In the genomic region with DNA sequence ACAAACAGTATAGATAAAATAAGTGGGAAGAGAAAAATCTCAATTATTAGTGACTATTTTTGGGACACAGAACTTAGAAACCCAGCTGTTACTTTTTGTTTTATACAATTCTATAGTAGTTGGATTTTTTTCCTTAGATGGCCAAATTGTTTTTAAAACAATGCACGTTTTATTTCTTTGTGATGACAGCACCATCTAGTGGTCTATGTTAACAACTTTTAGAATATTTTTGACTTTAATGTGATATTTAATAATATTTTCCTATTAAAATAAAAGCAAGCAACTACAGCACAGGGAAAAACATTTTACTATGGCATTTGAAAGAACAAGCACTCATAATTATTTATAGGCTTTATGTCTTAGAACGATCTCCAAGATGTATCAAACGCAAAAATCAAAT, we compare ENCODE assay signal across 10 cellular contexts. TPM values are rescaled to one million over a fixed set of nuclear protein-coding genes. Genes with fewer than 3 reads are reported as not detected.
DNase-seq lines count a peak whose midpoint lies in the region; ATAC-seq, FAIRE-seq and TF ChIP-seq lines count a peak whose summit lies in the region.
"Had no signal": no experiment of that assay in that cellular context is flagged by ENCODE, and none has a peak within 500 bp of the region (broad histone marks: within the 10 kb centered on the region; RNA-seq: fewer than 3 reads in every experiment).

No MANE protein-coding gene starts in this region.

- TF ChIP-seq EP300 in stomach (IDR thresholded peaks at IDR 0.05): no peak

- H3K9me3 ChIP-seq in pancreas: no peaks in the 10 kb centered on the region
- H3K9me3 ChIP-seq in stomach: peaks cover 3 to 15% (median 13%) of the 10 kb centered on the region in 4 donors

- 40 to 52% methylated on average over 3 of the region's 3 CpGs for WGBS in pancreas, 2 donors
- 46 to 58% (median 49%) methylated on average over 3 of the region's 3 CpGs for WGBS in stomach, 5 donors

- H3K4me3 ChIP-seq in pancreas (no peak overlapping the region), stomach (no peak overlapping the region)

- peak in 2 of 4 donors; percentile 21 to 24 for TF ChIP-seq CTCF in pancreas (IDR thresholded peaks at IDR 0.05)
- TF ChIP-seq CTCF in stomach (IDR thresholded peaks at IDR 0.05): peak in 2 of 7 experiments; percentile 11 to 48

- no peak for TF ChIP-seq POLR2A in stomach (IDR thresholded peaks at IDR 0.05)

- H3K27ac ChIP-seq in pancreas (no peak overlapping the region), stomach (no peak overlapping the region)

- no peak for ATAC-seq in pancreas

- intact Hi-C loops in pancreas (cut with DNase I): no loop called here
- intact Hi-C loops in stomach (cut with DNase I; ENCODE audit: low total_unique reads): no loop called here

- H3K27me3 ChIP-seq in pancreas (no peaks in the 10 kb centered on the region), stomach (no peaks in the 10 kb centered on the region)

- no peaks in the 10 kb centered on the region for H3K4me1 ChIP-seq in pancreas
- peaks cover 0 to under 1% (median 0%) of the 10 kb centered on the region in 4 donors for H3K4me1 ChIP-seq in stomach

- DNase-seq in NCI-H1694 treated with DMSO at 0.1 percent for 48 hours (lab: John Stamatoyannopoulos, UW) (peak; percentile 1), NCI-H1694 (lab: John Stamatoyannopoulos, UW) (no peak), NAMALWA (ENCODE audit: low spot score) (peak; percentile 46), dedifferentiated amniotic fluid mesenchymal stem cell (ENCODE audit: extremely low spot score) (peak; percentile 42), pancreas (no peak), stomach (no peak), NCI-H2081 treated with DMSO at 0.1 percent for 48 hours (lab: John Stamatoyannopoulos, UW) (no peak), HPDE6-E6E7 (ENCODE audit: extremely low spot score) (no peak)

- FAIRE-seq in pancreas (lab: Jason Lieb, UNC): peak; percentile 56

- no peaks in the 10 kb centered on the region for H3K36me3 ChIP-seq in pancreas
- H3K36me3 ChIP-seq in stomach: no peaks in the 10 kb centered on the region

RNA-seq across cellular contexts. Expression of a gene that starts 5.6 kb away (rescaled TPM):
- total RNA-seq in pancreas: 1 to 10 TPM in 4 of 6 donors, under 1 TPM in 2; 0.74 to 4.2 (median 2.3) TPM
- under 1 TPM; 0.54 to 0.61 TPM for polyA plus RNA-seq in pancreas
- 10 to 100 TPM in 1 of 5 donors, under 1 TPM in 1, not detected in 3; 0.92 to 21.7 TPM for total RNA-seq in stomach
- 1 to 10 TPM in 1 of 3 donors, under 1 TPM in 1, not detected in 1; 0.70 to 1.6 TPM for polyA plus RNA-seq in stomach
- total RNA-seq: CD4-positive, CD25-positive, alpha-beta regulatory T cell; mononuclear cell had no signal
- polyA plus RNA-seq: CD4-positive, CD25-positive, alpha-beta regulatory T cell had no signal

Comparison
In these comparisons a context has a peak if more than half of its experiments do, and no peak if none do; other contexts are left out.
1. DNase-seq: peak in NCI-H1694 treated with DMSO at 0.1 percent for 48 hours (single experiment), NAMALWA (single experiment) and dedifferentiated amniotic fluid mesenchymal stem cell (single experiment); none in NCI-H1694 (single experiment), pancreas (0 of 6), stomach (single experiment), NCI-H2081 treated with DMSO at 0.1 percent for 48 hours (single experiment) and HPDE6-E6E7 (single experiment).